Comparison of ENCODE assay signal across 30 cellular contexts in genomic region chr10:128165536-128165935, GRCh38.
"Had no signal": no experiment of that assay in that cellular context is flagged by ENCODE, and none has a peak within 500 bp of the region (broad histone marks: within the 10 kb centered on the region; RNA-seq: fewer than 3 reads in every experiment).

No MANE protein-coding gene starts in this region.

- H3K9me3 Mint-ChIP-seq: activated CD4-positive, alpha-beta memory T cell treated with anti-CD3 and anti-CD28 coated beads for 36 hours; activated CD4-positive, alpha-beta T cell treated with anti-CD3 and anti-CD28 coated beads, Interleukin-2, amount 10 ng/mL, durations not matched to agents 24 days and 14 days; activated T-cell treated with anti-CD3 and anti-CD28 coated beads, Interleukin-2, amount 50 U/mL, for 4 hours; activated T-helper 17 cell treated with anti-CD3 and anti-CD28 coated beads, Interleukin-2, amount 50 U/mL, for 72 hours; central memory CD8-positive, alpha-beta T cell; effector memory CD8-positive, alpha-beta T cell; T-helper 2 cell treated with Interferon-gamma antibody and Interleukin-4, amounts not matched to agents 5 μg/mL and 100 μg/mL, for 36 hours had no signal

- H3K36me3 ChIP-seq: brain microvascular endothelial cell, esophagus squamous epithelium, gastroesophageal sphincter, WERI-Rb-1 had no signal

- H3K27ac Mint-ChIP-seq: activated CD4-positive, alpha-beta memory T cell treated with anti-CD3 and anti-CD28 coated beads for 36 hours; activated CD4-positive, alpha-beta T cell treated with anti-CD3 and anti-CD28 coated beads for 36 hours; activated CD4-positive, alpha-beta T cell treated with anti-CD3 and anti-CD28 coated beads, Interleukin-2, amount 10 ng/mL, durations not matched to agents 24 days and 14 days; activated CD8-positive, alpha-beta T cell treated with anti-CD3 and anti-CD28 coated beads, Interleukin-2, amount 10 ng/mL, durations not matched to agents 7 days and 5 days; activated naive CD8-positive, alpha-beta T cell; activated T-helper 17 cell treated with anti-CD3 and anti-CD28 coated beads, Interleukin-2, amount 50 U/mL, for 72 hours; effector memory CD8-positive, alpha-beta T cell; T-helper 17 cell; T-helper 2 cell treated with Interferon-gamma antibody and Interleukin-4, amounts not matched to agents 5 μg/mL and 100 μg/mL, for 36 hours had no signal

- H3K36me3 Mint-ChIP-seq: activated CD4-positive, alpha-beta memory T cell treated with anti-CD3 and anti-CD28 coated beads for 36 hours; activated naive CD8-positive, alpha-beta T cell had no signal

- H3K27ac ChIP-seq: brain microvascular endothelial cell, esophagus squamous epithelium, gastroesophageal sphincter, WERI-Rb-1 had no signal

- H3K9me3 ChIP-seq: esophagus squamous epithelium, gastroesophageal sphincter had no signal

- H3K27me3 Mint-ChIP-seq: activated naive CD8-positive, alpha-beta T cell had no signal

- H3K4me1 Mint-ChIP-seq: activated T-helper 17 cell treated with anti-CD3 and anti-CD28 coated beads, Interleukin-2, amount 50 U/mL, for 72 hours had no signal

- H3K27me3 ChIP-seq: brain microvascular endothelial cell had no signal

- H3K4me3 ChIP-seq: esophagus squamous epithelium, gastroesophageal sphincter had no signal

- H3K4me1 ChIP-seq: esophagus squamous epithelium, gastroesophageal sphincter had no signal

- DNase-seq: activated CD4-positive, alpha-beta memory T cell treated with anti-CD3 and anti-CD28 coated beads for 36 hours; activated CD4-positive, alpha-beta T cell treated with anti-CD3 and anti-CD28 coated beads for 36 hours; activated CD4-positive, alpha-beta T cell treated with anti-CD3 and anti-CD28 coated beads, Interleukin-2, amount 10 ng/mL, durations not matched to agents 24 days and 14 days; activated CD4-positive, CD25-positive, alpha-beta regulatory T cell; activated CD4-positive, CD25-positive, alpha-beta regulatory T cell treated with anti-CD3 and anti-CD28 coated beads, Interleukin-2, amount 50 U/mL, for 72 hours; activated CD8-positive, alpha-beta T cell treated with anti-CD3 and anti-CD28 coated beads, Interleukin-2, amount 10 ng/mL, durations not matched to agents 7 days and 5 days; activated effector memory CD4-positive, alpha-beta T cell treated with Interleukin-2 at 50 U/mL for 16 hours; activated gamma-delta T cell treated with Interleukin-2 at 50 U/mL for 16 hours; activated naive CD4-positive, alpha-beta T cell treated with anti-CD3 and anti-CD28 coated beads, Interleukin-2, amount 50 U/mL, for 16 hours; activated naive CD4-positive, alpha-beta T cell treated with Interleukin-2 at 50 U/mL for 16 hours; activated T-cell treated with anti-CD3 and anti-CD28 coated beads, Interleukin-2, amount 50 U/mL, for 4 hours; amniotic stem cell; anterior cingulate cortex; brain microvascular endothelial cell; cortex of kidney; dermis blood vessel endothelial cell; effector CD4-positive, alpha-beta T cell; effector memory CD8-positive, alpha-beta T cell; erythroblast; esophagus squamous epithelium; foreskin melanocyte; T-helper 1 cell; T-helper 17 cell; T1000; WERI-Rb-1 had no signal

- ATAC-seq: activated CD4-positive, alpha-beta T cell treated with anti-CD3 and anti-CD28 coated beads for 36 hours; activated CD8-positive, alpha-beta T cell treated with anti-CD3 and anti-CD28 coated beads, Interleukin-2, amount 10 ng/mL, durations not matched to agents 7 days and 5 days; activated T-cell treated with anti-CD3 and anti-CD28 coated beads, Interleukin-2, amount 50 U/mL, for 4 hours; activated T-helper 17 cell treated with anti-CD3 and anti-CD28 coated beads, Interleukin-2, amount 50 U/mL, for 72 hours; effector memory CD8-positive, alpha-beta T cell; gastroesophageal sphincter; T-helper 17 cell had no signal

- H3K4me3 Mint-ChIP-seq: activated CD4-positive, alpha-beta memory T cell treated with anti-CD3 and anti-CD28 coated beads for 36 hours; activated CD4-positive, alpha-beta T cell treated with anti-CD3 and anti-CD28 coated beads for 36 hours; activated CD4-positive, alpha-beta T cell treated with anti-CD3 and anti-CD28 coated beads, Interleukin-2, amount 10 ng/mL, durations not matched to agents 24 days and 14 days; activated CD8-positive, alpha-beta T cell treated with anti-CD3 and anti-CD28 coated beads, Interleukin-2, amount 10 ng/mL, durations not matched to agents 7 days and 5 days; activated naive CD8-positive, alpha-beta T cell; activated T-cell treated with anti-CD3 and anti-CD28 coated beads, Interleukin-2, amount 50 U/mL, for 4 hours; activated T-helper 17 cell treated with anti-CD3 and anti-CD28 coated beads, Interleukin-2, amount 50 U/mL, for 72 hours; central memory CD8-positive, alpha-beta T cell; effector memory CD8-positive, alpha-beta T cell; T-helper 17 cell; T-helper 2 cell treated with Interferon-gamma antibody and Interleukin-4, amounts not matched to agents 5 μg/mL and 100 μg/mL, for 36 hours had no signal
